In genomic region chr16:69448470-69449193, GRCh38 we compare ENCODE assay signal across 8 cellular contexts. TPM values are rescaled to one million over a fixed set of nuclear protein-coding genes. Genes with fewer than 3 reads are reported as not detected.
DNase-seq lines count a peak whose midpoint lies in the region; ATAC-seq and TF ChIP-seq lines count a peak whose summit lies in the region.

No MANE protein-coding gene starts in this region.

- TF ChIP-seq CTCF in fibroblast of pulmonary artery (IDR thresholded peaks at IDR 0.05; ENCODE audit: low read length, missing control alignments) (no peak), type B pancreatic cell (conservative IDR thresholded peaks at IDR 0.05) (no peak)

- peaks cover 48% of the 10 kb centered on the region for H3K36me3 Mint-ChIP-seq in activated CD8-positive, alpha-beta memory T cell treated with anti-CD3 and anti-CD28 coated beads, Interleukin-2, amount 10 ng/mL, durations not matched to agents 7 days and 5 days
- peaks cover 23% of the 10 kb centered on the region for H3K36me3 Mint-ChIP-seq in type B pancreatic cell

- H3K27me3 Mint-ChIP-seq in activated CD8-positive, alpha-beta memory T cell treated with anti-CD3 and anti-CD28 coated beads, Interleukin-2, amount 10 ng/mL, durations not matched to agents 7 days and 5 days = no peaks in the 10 kb centered on the region
- no peaks in the 10 kb centered on the region for H3K27me3 Mint-ChIP-seq in type B pancreatic cell

- intact Hi-C loops in sciatic nerve (cut with DNase I) = no loop called here

- H3K27ac Mint-ChIP-seq in activated CD8-positive, alpha-beta memory T cell treated with anti-CD3 and anti-CD28 coated beads, Interleukin-2, amount 10 ng/mL, durations not matched to agents 7 days and 5 days = no peak overlapping the region
- H3K27ac Mint-ChIP-seq in type B pancreatic cell = no peak overlapping the region

- no peak overlapping the region for H3K4me3 ChIP-seq in fibroblast of pulmonary artery (replicated peaks; ENCODE audit: low read depth, low read length)

- CTCF ChIA-PET in activated CD8-positive, alpha-beta memory T cell treated with anti-CD3 and anti-CD28 coated beads, Interleukin-2, amount 10 ng/mL, durations not matched to agents 7 days and 5 days (lab: Charles Lee) = interaction anchor here (1.0 to 2.0 kb wide), 3 partner anchors 16 to 20 kb away, joined by 3 to 5 read pairs (median 4); no protein-coding TSS in a partner anchor

- H3K4me1 Mint-ChIP-seq in activated CD8-positive, alpha-beta memory T cell treated with anti-CD3 and anti-CD28 coated beads, Interleukin-2, amount 10 ng/mL, durations not matched to agents 7 days and 5 days = peaks cover 32% of the 10 kb centered on the region
- H3K4me1 Mint-ChIP-seq in type B pancreatic cell (ENCODE audit: unreplicated experiment) = peaks cover 3% of the 10 kb centered on the region

- H3K4me3 Mint-ChIP-seq in activated CD8-positive, alpha-beta memory T cell treated with anti-CD3 and anti-CD28 coated beads, Interleukin-2, amount 10 ng/mL, durations not matched to agents 7 days and 5 days = no peak overlapping the region
- H3K4me3 Mint-ChIP-seq in type B pancreatic cell = no peak overlapping the region

- ATAC-seq in sciatic nerve (peak; percentile 31), HG03097 (IDR thresholded peaks at IDR 0.05; ENCODE audit: low FRiP score, unreplicated experiment) (no peak)
- no peak for ATAC-seq in activated CD8-positive, alpha-beta memory T cell treated with anti-CD3 and anti-CD28 coated beads, Interleukin-2, amount 10 ng/mL, durations not matched to agents 7 days and 5 days

- no peaks in the 10 kb centered on the region for H3K9me3 Mint-ChIP-seq in activated CD8-positive, alpha-beta memory T cell treated with anti-CD3 and anti-CD28 coated beads, Interleukin-2, amount 10 ng/mL, durations not matched to agents 7 days and 5 days (ENCODE audit: low read depth)
- no peaks in the 10 kb centered on the region for H3K9me3 Mint-ChIP-seq in type B pancreatic cell

- DNase-seq in H4 (ENCODE audit: low spot score) = peak; percentile 24
- peak; percentile 72 for DNase-seq in NCI-H82 (lab: John Stamatoyannopoulos, UW)
- DNase-seq in fibroblast of pulmonary artery (ENCODE audit: low read depth) = peak; percentile 60
- DNase-seq in sciatic nerve (ENCODE audit: low spot score) = no peak
- no peak for DNase-seq in activated CD8-positive, alpha-beta memory T cell treated with anti-CD3 and anti-CD28 coated beads, Interleukin-2, amount 10 ng/mL, durations not matched to agents 7 days and 5 days
- no peak for DNase-seq in middle frontal gyrus (ENCODE audit: extremely low spot score, low spot score)
- DNase-seq in type B pancreatic cell (ENCODE audit: extremely low spot score, unreplicated experiment) = no peak

RNA-seq across cellular contexts. Expression of gene CYB5B, which starts 24.2 kb away (rescaled TPM):
- total RNA-seq in H4 (2014; rRNA removed; shearing (Covaris generic)) = 111 and 128 TPM in 2 replicates
- 62.5 TPM for total RNA-seq in sciatic nerve
- total RNA-seq in activated CD8-positive, alpha-beta memory T cell treated with anti-CD3 and anti-CD28 coated beads, Interleukin-2, amount 10 ng/mL, durations not matched to agents 7 days and 5 days = 100 to 1,000 TPM; 149 to 189 TPM
- total RNA-seq in type B pancreatic cell (ENCODE audit: low replicate concordance) = 91.9 and 104 TPM in 2 replicates

Comparison
In these comparisons a context has a peak if more than half of its experiments do, and no peak if none do; other contexts are left out.
1. DNase-seq: peak in H4 (single experiment), NCI-H82 (single experiment) and fibroblast of pulmonary artery (single experiment); none in sciatic nerve (single experiment), activated CD8-positive, alpha-beta memory T cell treated with anti-CD3 and anti-CD28 coated beads, Interleukin-2, amount 10 ng/mL, durations not matched to agents 7 days and 5 days (single experiment), middle frontal gyrus (single experiment) and type B pancreatic cell (single experiment).